ENCODE assay signal across 8 cellular contexts in the genomic region with DNA sequence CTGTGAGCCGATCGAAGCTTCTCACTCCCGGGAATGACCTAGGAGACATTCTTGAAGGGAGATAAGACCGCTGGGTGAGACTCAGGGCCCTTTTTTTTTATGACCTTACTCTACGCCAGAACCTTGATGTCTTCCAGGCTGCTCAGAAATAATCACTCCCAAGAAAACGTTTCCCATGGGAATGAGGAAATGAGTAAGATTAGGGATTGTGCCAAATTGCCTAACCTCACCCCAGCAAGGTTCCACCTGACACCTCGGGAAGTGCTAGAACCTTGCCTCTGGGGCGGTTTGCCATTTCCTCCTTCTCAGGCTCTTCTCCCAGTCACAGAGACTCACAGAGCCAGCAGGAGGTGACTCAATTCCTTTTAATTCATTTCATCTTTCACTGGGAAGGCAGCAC. TPM values are rescaled to one million over a fixed set of nuclear protein-coding genes. Genes with fewer than 3 reads are reported as not detected.
DNase-seq lines count a peak whose midpoint lies in the region; ATAC-seq and TF ChIP-seq lines count a peak whose summit lies in the region.

No MANE protein-coding gene starts in this region.

- no peaks in the 10 kb centered on the region for H3K36me3 Mint-ChIP-seq in nephron progenitor cell (ENCODE audit: low read depth)

- ATAC-seq in GM18907 (IDR thresholded peaks at IDR 0.05; ENCODE audit: unreplicated experiment): no peak

- in situ Hi-C loops in GM13976 (cut with MboI; ENCODE audit: low sequenced_read_pairs, unreplicated experiment): no loop called here

- no peak for TF ChIP-seq CTCF in nephron progenitor cell (IDR thresholded peaks at IDR 0.05)
- TF ChIP-seq CTCF in GM13976 (IDR thresholded peaks at IDR 0.05; ENCODE audit: borderline replicate concordance, control extremely low read depth, extremely low read depth, insufficient read depth, missing control alignments): no peak

- H3K4me1 Mint-ChIP-seq in nephron progenitor cell: peaks cover 8% of the 10 kb centered on the region

- no peaks in the 10 kb centered on the region for H3K9me3 Mint-ChIP-seq in nephron progenitor cell

- no peak overlapping the region for H3K27ac Mint-ChIP-seq in nephron progenitor cell

- no peak overlapping the region for H3K4me3 Mint-ChIP-seq in nephron progenitor cell

- peaks cover 61% of the 10 kb centered on the region for H3K27me3 Mint-ChIP-seq in nephron progenitor cell (ENCODE audit: low read depth, poor library complexity)

- peak; percentile 93 for DNase-seq in EH (ENCODE audit: low read depth)
- DNase-seq in RKO (ENCODE audit: low spot score): peak; percentile 45
- peak; percentile 24 for DNase-seq in fibroblast of peridontal ligament (ENCODE audit: extremely low read depth)
- peak; percentile 26 for DNase-seq in pons (ENCODE audit: low spot score)
- DNase-seq in SK-N-DZ (ENCODE audit: low spot score): no peak
- DNase-seq in nephron progenitor cell: no peak
- no peak for DNase-seq in GM13976 (ENCODE audit: low spot score)

RNA-seq across cellular contexts. Expression of a gene that starts 2.3 kb away (rescaled TPM):
- 0.05 and 0.43 TPM in 2 replicates for polyA plus RNA-seq in SK-N-DZ (2014; cell fraction: cytosol; rRNA removed)
- 0.09 and 0.65 TPM in 2 replicates for polyA plus RNA-seq in SK-N-DZ (2014; cell fraction: nucleus; rRNA removed)

RNA-seq across cellular contexts. Expression of a gene that starts 57.6 kb away (rescaled TPM):
- 73.4 and 83.5 TPM in 2 replicates for polyA plus RNA-seq in SK-N-DZ (2014; cell fraction: cytosol; rRNA removed)
- polyA plus RNA-seq in SK-N-DZ (2014; cell fraction: nucleus; rRNA removed): 43.1 and 71.6 TPM in 2 replicates

Comparison
In these comparisons a context has a peak if more than half of its experiments do, and no peak if none do; other contexts are left out.
1. DNase-seq: peak in EH (single experiment), RKO (single experiment), fibroblast of peridontal ligament (single experiment) and pons (single experiment); none in SK-N-DZ (single experiment), nephron progenitor cell (single experiment) and GM13976 (single experiment).